Comparison of ENCODE assay signal across 8 cellular contexts in the genomic region with DNA sequence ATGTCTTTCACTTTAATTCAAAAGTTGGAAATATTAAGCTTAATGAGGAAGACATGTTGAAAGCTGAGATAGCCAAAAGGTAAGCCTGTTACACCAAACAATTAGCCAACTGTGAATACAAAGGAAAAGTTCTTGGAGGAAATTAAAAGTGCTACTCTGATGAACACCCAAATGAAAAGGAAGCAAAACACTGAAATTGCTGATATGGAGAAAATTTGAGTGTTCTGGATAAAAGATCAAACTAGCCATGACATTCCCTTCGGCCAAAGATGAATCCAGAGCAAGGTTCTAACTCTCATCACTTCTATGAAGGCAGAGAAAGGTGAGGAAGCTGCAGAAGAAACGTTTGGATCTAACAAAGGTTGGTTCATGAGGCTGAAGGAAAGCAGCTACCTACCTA.
"Had no signal": no experiment of that assay in that cellular context is flagged by ENCODE, and none has a peak within 500 bp of the region (broad histone marks: within the 10 kb centered on the region; RNA-seq: fewer than 3 reads in every experiment).

No MANE protein-coding gene starts in this region.

- H3K4me3 ChIP-seq: GM23248, HAP-1 had no signal

- DNase-seq: GM23248, GOT3, H7, HFFc6, KG1 had no signal

- H3K27ac ChIP-seq: GM23248, HL-60 had no signal

- ATAC-seq: HCT116 had no signal

- H3K9ac ChIP-seq: GM23248 had no signal

- H3K9me3 ChIP-seq: HAP-1 had no signal

- H2AFZ ChIP-seq: GM23248 had no signal

- H3K36me3 ChIP-seq: HAP-1 had no signal
